Comparison of ENCODE assay signal across 8 cellular contexts in the genomic region with DNA sequence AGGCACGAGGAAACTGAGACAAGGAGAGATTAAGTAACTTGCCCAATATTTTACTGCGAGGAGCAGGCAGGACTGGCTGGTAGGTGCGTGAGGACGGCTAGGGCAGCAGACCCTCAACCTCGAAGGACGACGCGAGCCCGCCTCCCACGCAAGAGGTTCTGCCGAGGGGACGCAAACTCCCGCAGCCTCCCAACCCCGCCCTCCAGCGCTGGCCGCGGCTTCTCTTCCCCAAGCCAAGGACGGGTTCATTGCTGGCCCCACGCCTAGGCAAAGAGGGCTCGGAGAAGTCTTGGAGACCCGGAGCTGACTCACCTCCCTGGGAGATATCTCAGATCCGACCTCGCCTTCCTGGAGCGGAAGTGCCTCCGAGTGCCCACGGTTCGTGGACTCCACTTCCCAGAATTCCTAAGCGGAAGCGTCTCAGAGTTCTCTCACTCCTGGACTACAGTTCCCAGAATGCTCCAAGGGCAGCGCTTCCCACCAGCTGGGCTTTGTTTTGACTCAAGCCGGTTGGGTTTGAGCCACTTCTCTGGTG. TPM values are rescaled to one million over a fixed set of nuclear protein-coding genes. Genes with fewer than 3 reads are reported as not detected.
DNase-seq lines count a peak whose midpoint lies in the region; ATAC-seq and TF ChIP-seq lines count a peak whose summit lies in the region.

A gene (minus strand): TSS at position 367 of the 535 bp plus-strand sequence. CDS start 1,621 bp downstream, outside the sequence.

- peaks cover 16% of the 10 kb centered on the region for H3K4me1 ChIP-seq in BLaER1

- H3K4me2 ChIP-seq in BLaER1 = peak within 1 kb of the TSS; percentile 95

- TF ChIP-seq POLR2A in lower leg skin (IDR thresholded peaks at IDR 0.05) = no peak

- no peaks in the 10 kb centered on the region for H4K20me1 ChIP-seq in BLaER1

- H3K9me3 ChIP-seq in BLaER1 = no peaks in the 10 kb centered on the region

- peak within 1 kb of the TSS; percentile 83 for H3K4me3 Mint-ChIP-seq in activated CD4-positive, alpha-beta memory T cell treated with anti-CD3 and anti-CD28 coated beads for 36 hours

- H3K36me3 Mint-ChIP-seq in activated CD4-positive, alpha-beta memory T cell treated with anti-CD3 and anti-CD28 coated beads for 36 hours = peaks cover 24% of the 10 kb centered on the region

- intact Hi-C loops in activated CD4-positive, alpha-beta memory T cell treated with anti-CD3 and anti-CD28 coated beads for 36 hours (cut with micrococcal nuclease) = loop anchor here (1.0 to 10.0 kb wide), 5 partner anchors 92 to 209 kb away; a partner anchor contains a TSS
- intact Hi-C loops in lower leg skin (cut with DNase I; ENCODE audit: low total_unique reads) = no loop called here

- peak within 1 kb of the TSS; percentile 68 for H3K27ac ChIP-seq in BLaER1

- peaks cover 16% of the 10 kb centered on the region for H3K9me3 Mint-ChIP-seq in activated CD4-positive, alpha-beta memory T cell treated with anti-CD3 and anti-CD28 coated beads for 36 hours

- peaks cover 15% of the 10 kb centered on the region for H3K4me1 Mint-ChIP-seq in activated CD4-positive, alpha-beta memory T cell treated with anti-CD3 and anti-CD28 coated beads for 36 hours (ENCODE audit: low read depth)

- peaks cover 22% of the 10 kb centered on the region for H3K36me3 ChIP-seq in BLaER1

- H3K27me3 ChIP-seq in BLaER1 = no peaks in the 10 kb centered on the region

- DNase-seq in NCI-H69 (lab: John Stamatoyannopoulos, UW) = peak; percentile 98
- peak; percentile 87 for DNase-seq in activated CD4-positive, alpha-beta memory T cell treated with anti-CD3 and anti-CD28 coated beads for 36 hours
- DNase-seq in ecto neural progenitor cell (ENCODE audit: low spot score) = peak; percentile 88
- DNase-seq in lower leg skin (ENCODE audit: low spot score in 2 of 2) = peak; percentile 92 to 97
- DNase-seq in stimulated activated CD4-positive, alpha-beta T cell treated with anti-CD3 and anti-CD28 coated beads, Interleukin-4, amount 100 ng/mL, for 4 hours = peak; percentile 60 to 81

- no peaks in the 10 kb centered on the region for H3K27me3 Mint-ChIP-seq in activated CD4-positive, alpha-beta memory T cell treated with anti-CD3 and anti-CD28 coated beads for 36 hours

- WGBS in lower leg skin, 2 donors = 0% methylated on average over 31 of the region's 31 CpGs

- POLR2A ChIA-PET in activated CD4-positive, alpha-beta memory T cell treated with anti-CD3 and anti-CD28 coated beads for 36 hours (lab: Charles Lee) = interaction anchor here (1.1 to 1.8 kb wide), 2 partner anchors 92 to 140 kb away, joined by 5 read pairs; a partner anchor contains a TSS

- H3K9ac ChIP-seq in BLaER1 = peak within 1 kb of the TSS; percentile 81

- H3K27ac Mint-ChIP-seq in activated CD4-positive, alpha-beta memory T cell treated with anti-CD3 and anti-CD28 coated beads for 36 hours = peak within 1 kb of the TSS; percentile 18

- ATAC-seq in GM19324 (IDR thresholded peaks at IDR 0.05; ENCODE audit: low FRiP score, unreplicated experiment) = peak; percentile 95
- peak; percentile 77 for ATAC-seq in HG03469 (IDR thresholded peaks at IDR 0.05; ENCODE audit: unreplicated experiment)

- peak within 1 kb of the TSS; percentile 88 for H3K4me3 ChIP-seq in BLaER1
- peak within 1 kb of the TSS; percentile 71 for H3K4me3 ChIP-seq in lower leg skin (ENCODE audit: low read depth, poor library complexity, severe bottlenecking)

- CTCF ChIA-PET in activated CD4-positive, alpha-beta memory T cell treated with anti-CD3 and anti-CD28 coated beads for 36 hours (lab: Charles Lee) = no interaction called here

- TF ChIP-seq CTCF in lower leg skin (IDR thresholded peaks at IDR 0.05) = no peak

RNA-seq across cellular contexts. Expression of the gene that starts here (rescaled TPM):
- total RNA-seq in activated CD4-positive, alpha-beta memory T cell treated with anti-CD3 and anti-CD28 coated beads for 36 hours = 1 to 10 TPM; 1.2 to 1.3 TPM
- total RNA-seq in lower leg skin = 1 to 10 TPM; 3.6 to 4.5 (median 4.1) TPM

Comparison
In these comparisons a context has a peak if more than half of its experiments do, and no peak if none do; other contexts are left out.
1. Peak in every context shown above with its lines: DNase-seq, ATAC-seq, H3K4me3 ChIP-seq and H3K27ac ChIP-seq.